ENCODE assay signal across 22 cellular contexts in genomic region chr20:40438161-40438835, GRCh38.
A peak's percentile ranks its signal among the peaks of the same experiment; 100 is the strongest.
DNase-seq lines count a peak whose midpoint lies in the region; ATAC-seq and TF ChIP-seq lines count a peak whose summit lies in the region.
"Had no signal": no experiment of that assay in that cellular context is flagged by ENCODE, and none has a peak within 500 bp of the region (broad histone marks: within the 10 kb centered on the region; RNA-seq: fewer than 3 reads in every experiment).

No MANE protein-coding gene starts in this region.

- H4K12ac ChIP-seq in trophoblast cell (ENCODE audit: low read depth, low read length) = no peak overlapping the region

- H3K27me3 ChIP-seq in trophoblast cell (ENCODE audit: insufficient read depth, low read length) (no peaks in the 10 kb centered on the region), right atrium auricular region (no peaks in the 10 kb centered on the region), heart left ventricle (peaks cover 0 to 3% (median 0%) of the 10 kb centered on the region in 9 donors)
- H3K27me3 ChIP-seq: BE2C, Peyer's patch had no signal

- H3K27ac ChIP-seq in trophoblast cell (ENCODE audit: low read depth, low read length) (peak overlapping the region; percentile 67), right atrium auricular region (no peak overlapping the region), heart left ventricle (peak overlapping the region in 1 of 12 donors; percentile 88)
- H3K27ac ChIP-seq: Peyer's patch had no signal

- no peak overlapping the region for H3K18ac ChIP-seq in trophoblast cell (ENCODE audit: low read length)

- H4K8ac ChIP-seq in trophoblast cell (ENCODE audit: low read depth, low read length) = peak overlapping the region; percentile 9

- TF ChIP-seq POLR2A in heart left ventricle (IDR thresholded peaks at IDR 0.05) = no peak

- no peak overlapping the region for H2AFZ ChIP-seq in trophoblast cell (ENCODE audit: insufficient read depth, low read length, poor library complexity)

- H3K79me1 ChIP-seq in trophoblast cell (ENCODE audit: low read length) = peaks cover 28% of the 10 kb centered on the region

- H4K91ac ChIP-seq in trophoblast cell (ENCODE audit: low read depth, low read length) = peak overlapping the region; percentile 89

- ATAC-seq in heart left ventricle = no peak

- no peak overlapping the region for H3K4ac ChIP-seq in trophoblast cell (ENCODE audit: low read depth, low read length)

- H3K14ac ChIP-seq in trophoblast cell (ENCODE audit: low read length) = no peak overlapping the region

- H3K36me3 ChIP-seq in trophoblast cell (ENCODE audit: control insufficient read depth in 1 of 2, insufficient read depth in 2 of 2, low read length in 2 of 2) = no peaks in the 10 kb centered on the region
- no peaks in the 10 kb centered on the region for H3K36me3 ChIP-seq in right atrium auricular region
- H3K36me3 ChIP-seq in heart left ventricle = no peaks in the 10 kb centered on the region
- H3K36me3 ChIP-seq: BE2C, Peyer's patch had no signal

- peaks cover 24% of the 10 kb centered on the region in 2 experiments for H3K4me1 ChIP-seq in trophoblast cell (ENCODE audit: control insufficient read depth in 1 of 2, insufficient read depth in 2 of 2, low read length in 2 of 2)
- no peaks in the 10 kb centered on the region for H3K4me1 ChIP-seq in right atrium auricular region
- H3K4me1 ChIP-seq in heart left ventricle = peaks cover 0 to 35% (median 0%) of the 10 kb centered on the region in 12 donors
- H3K4me1 ChIP-seq: BE2C, Peyer's patch had no signal

- H3K4me3 ChIP-seq in choroid plexus epithelial cell (ENCODE audit: low read depth, low read length) (no peak overlapping the region), trophoblast cell (ENCODE audit: low read depth, low read length) (no peak overlapping the region), right atrium auricular region (no peak overlapping the region), heart left ventricle (no peak overlapping the region)
- H3K4me3 ChIP-seq: Peyer's patch had no signal

- H3K9me3 ChIP-seq in trophoblast cell (ENCODE audit: insufficient read depth, low read depth, low read length) (peaks cover 3% of the 10 kb centered on the region), right atrium auricular region (no peaks in the 10 kb centered on the region), heart left ventricle (no peaks in the 10 kb centered on the region)
- H3K9me3 ChIP-seq: BE2C, Peyer's patch had no signal

- peak overlapping the region; percentile 98 for H2BK120ac ChIP-seq in trophoblast cell (ENCODE audit: insufficient read depth, low read length, poor library complexity)

- no peak overlapping the region for H3K23ac ChIP-seq in trophoblast cell (ENCODE audit: low read length)

- H2BK12ac ChIP-seq in trophoblast cell (ENCODE audit: low read length) = peak overlapping the region; percentile 98

- H3K79me2 ChIP-seq in trophoblast cell (ENCODE audit: control insufficient read depth, insufficient read depth, low read length, poor library complexity) = no peaks in the 10 kb centered on the region

- no peak for TF ChIP-seq CTCF in choroid plexus epithelial cell (conservative IDR thresholded peaks at IDR 0.05; ENCODE audit: low read depth, low read length)
- TF ChIP-seq CTCF in right atrium auricular region (IDR thresholded peaks at IDR 0.05) = no peak
- no peak for TF ChIP-seq CTCF in heart left ventricle (IDR thresholded peaks at IDR 0.05)

- H3K9ac ChIP-seq in trophoblast cell (ENCODE audit: low read length) = no peak overlapping the region

- no peak overlapping the region for H2AK5ac ChIP-seq in trophoblast cell (ENCODE audit: low read length)

- intact Hi-C loops in heart left ventricle (cut with DNase I) = no loop called here

- H2BK5ac ChIP-seq in trophoblast cell (ENCODE audit: low read depth, low read length, poor library complexity) = peak overlapping the region; percentile 94

- H3K4me2 ChIP-seq in trophoblast cell (ENCODE audit: low read length) = no peak overlapping the region

- DNase-seq in EH (ENCODE audit: low read depth) (peak; percentile 8), choroid plexus epithelial cell (ENCODE audit: low read depth) (peak; percentile 33), kidney glomerular epithelial cell (lab: John Stamatoyannopoulos, UW) (peak; percentile 65), trophoblast cell (peak in 1 of 2 donors; percentile 40), T1000 (lab: John Stamatoyannopoulos, UW) (no peak), H4 (ENCODE audit: low spot score) (no peak), right atrium auricular region (ENCODE audit: low spot score) (no peak), heart left ventricle (no peak)
- DNase-seq: 8988T; BE2C; CD4-positive, CD25-positive, alpha-beta regulatory T cell; COR-L47; DMS 273 treated with DMSO at 0.1 percent for 48 hours; DND-41; GDM1; GOT3; MM.1S; NCI-H1105; NCI-H2081; NCI-H446 treated with DMSO at 0.1 percent for 48 hours; NCI-H69; Peyer's patch had no signal

- no CpG with 5 or more reads among the region's 8 CpGs for WGBS in trophoblast cell (ENCODE audit: extremely low coverage, insufficient coverage, insufficient read length)
- 74 to 76% (median 75%) methylated on average over 8 of the region's 8 CpGs for WGBS in heart left ventricle, 4 donors

Comparison
In these comparisons a context has a peak if more than half of its experiments do, and no peak if none do; other contexts are left out.
1. DNase-seq: peak in EH (single experiment), choroid plexus epithelial cell (single experiment) and kidney glomerular epithelial cell (single experiment); none in T1000 (single experiment), H4 (single experiment), right atrium auricular region (single experiment) and heart left ventricle (0 of 5).